Comparison of ENCODE assay signal across 28 cellular contexts in genomic region chr3:151631946-151632345, GRCh38.
"Had no signal": no experiment of that assay in that cellular context is flagged by ENCODE, and none has a peak within 500 bp of the region (broad histone marks: within the 10 kb centered on the region; RNA-seq: fewer than 3 reads in every experiment).

No MANE protein-coding gene starts in this region.

- H3K9me3 ChIP-seq: ovary, spleen, upper lobe of left lung, vagina had no signal

- H3K4me1 Mint-ChIP-seq: naive thymus-derived CD4-positive, alpha-beta T cell had no signal

- ATAC-seq: activated CD4-positive, CD25-positive, alpha-beta regulatory T cell treated with anti-CD3 and anti-CD28 coated beads, Interleukin-2, amount 50 U/mL, for 24 hours; foreskin keratinocyte; naive thymus-derived CD4-positive, alpha-beta T cell had no signal

- H3K4me3 ChIP-seq: cardiac muscle cell, coronary artery, dorsolateral prefrontal cortex, ovary, spleen, upper lobe of left lung, vagina had no signal

- H3K27me3 Mint-ChIP-seq: brain, progenitor cell of endocrine pancreas had no signal

- DNase-seq: activated CD4-positive, alpha-beta T cell treated with anti-CD3 and anti-CD28 coated beads for 48 hours; activated CD4-positive, alpha-beta T cell treated with anti-CD3 and anti-CD28 coated beads, Interleukin-2, amount 50 U/mL, for 48 hours; activated CD8-positive, alpha-beta memory T cell treated with anti-CD3 and anti-CD28 coated beads for 24 hours; activated effector memory CD4-positive, alpha-beta T cell treated with Interleukin-2 at 50 U/mL for 16 hours; activated naive CD4-positive, alpha-beta T cell treated with Interleukin-2 at 50 U/mL for 16 hours; aorta; dorsolateral prefrontal cortex; effector memory CD4-positive, alpha-beta T cell; erythroblast; foreskin keratinocyte; islet precursor cell; left ventricle myocardium superior; naive thymus-derived CD4-positive, alpha-beta T cell; ovary; spleen; stimulated activated naive CD4-positive, alpha-beta T cell; T1000; upper lobe of left lung; WERI-Rb-1 had no signal

- H3K4me3 Mint-ChIP-seq: activated naive CD8-positive, alpha-beta T cell; brain; mesothelial cell of epicardium; naive thymus-derived CD4-positive, alpha-beta T cell; T-helper 1 cell treated with Interleukin-12 subunit alpha and Interleukin-12 subunit beta and Interleukin-4 antibody, amounts not matched to agents 30 μg/mL and 1 μg/mL, for 36 hours had no signal

- H3K27me3 ChIP-seq: cardiac muscle cell, dorsolateral prefrontal cortex, ovary, spleen, upper lobe of left lung, vagina had no signal

- H3K36me3 Mint-ChIP-seq: activated naive CD8-positive, alpha-beta T cell; brain; mesothelial cell of epicardium; naive thymus-derived CD4-positive, alpha-beta T cell had no signal

- H3K27ac Mint-ChIP-seq: activated naive CD8-positive, alpha-beta T cell; naive thymus-derived CD4-positive, alpha-beta T cell; T-helper 1 cell treated with Interleukin-12 subunit alpha and Interleukin-12 subunit beta and Interleukin-4 antibody, amounts not matched to agents 30 μg/mL and 1 μg/mL, for 36 hours had no signal

- H3K9me3 Mint-ChIP-seq: T-helper 1 cell treated with Interleukin-12 subunit alpha and Interleukin-12 subunit beta and Interleukin-4 antibody, amounts not matched to agents 30 μg/mL and 1 μg/mL, for 36 hours had no signal

- H3K36me3 ChIP-seq: cardiac muscle cell, ovary, spleen, upper lobe of left lung, vagina, WERI-Rb-1 had no signal

- H3K27ac ChIP-seq: coronary artery, dorsolateral prefrontal cortex, foreskin keratinocyte, ovary, spleen, vagina, WERI-Rb-1 had no signal

- H3K4me1 ChIP-seq: foreskin keratinocyte, spleen had no signal
